In genomic region chr6:136920216-136920857, GRCh38 we compare ENCODE assay signal across 10 cellular contexts. TPM values are rescaled to one million over a fixed set of nuclear protein-coding genes. Genes with fewer than 3 reads are reported as not detected.
DNase-seq lines count a peak whose midpoint lies in the region; ATAC-seq and TF ChIP-seq lines count a peak whose summit lies in the region.
"Had no signal": no experiment of that assay in that cellular context is flagged by ENCODE, and none has a peak within 500 bp of the region (broad histone marks: within the 10 kb centered on the region; RNA-seq: fewer than 3 reads in every experiment).

No MANE protein-coding gene starts in this region.

- H3K4me1 ChIP-seq in osteoblast (ENCODE audit: insufficient read depth, low read length) = peaks cover 11% of the 10 kb centered on the region

- no peaks in the 10 kb centered on the region for H3K9me3 ChIP-seq in osteoblast (ENCODE audit: low read depth, low read length)
- H3K9me3 ChIP-seq in WERI-Rb-1 (ENCODE audit: severe bottlenecking) = no peaks in the 10 kb centered on the region

- H3K36me3 Mint-ChIP-seq in dendritic cell treated with granulocyte-macrophage colony-stimulating factor and Interleukin-4, amounts not matched to agents 40 ng/mL and 50 ng/mL, for 4 days (ENCODE audit: low read depth) = no peaks in the 10 kb centered on the region

- H3K27me3 Mint-ChIP-seq in dendritic cell treated with granulocyte-macrophage colony-stimulating factor and Interleukin-4, amounts not matched to agents 40 ng/mL and 50 ng/mL, for 4 days = peaks cover 64% of the 10 kb centered on the region

- DNase-seq in ELF-1 (ENCODE audit: low read depth, low spot score) (peak; percentile 27), KG1 (lab: John Stamatoyannopoulos, UW) (peak; percentile 45), osteoblast (ENCODE audit: insufficient read length, low spot score, missing footprints) (peak; percentile 76), WERI-Rb-1 (no peak), NCI-H128 (lab: John Stamatoyannopoulos, UW; ENCODE audit: unreplicated experiment) (no peak)

- intact Hi-C loops in dendritic cell treated with granulocyte-macrophage colony-stimulating factor and Interleukin-4, amounts not matched to agents 40 ng/mL and 50 ng/mL, for 4 days (cut with micrococcal nuclease) = loop anchor here (10.0 kb wide), 1 partner anchor 276 kb away; no protein-coding TSS in a partner anchor

- H3K27me3 ChIP-seq in osteoblast (ENCODE audit: insufficient read depth, low read length) (peaks cover 63% of the 10 kb centered on the region), WERI-Rb-1 (ENCODE audit: insufficient read depth, low read depth, severe bottlenecking) (no peaks in the 10 kb centered on the region)

- H3K4me3 ChIP-seq in osteoblast (ENCODE audit: insufficient read depth, low read length) = peak overlapping the region; percentile 66
- H3K4me3 ChIP-seq in WERI-Rb-1 (ENCODE audit: low read depth, low read length) = no peak overlapping the region

- H3K4me1 Mint-ChIP-seq in dendritic cell treated with granulocyte-macrophage colony-stimulating factor and Interleukin-4, amounts not matched to agents 40 ng/mL and 50 ng/mL, for 4 days (ENCODE audit: low read depth) = peaks cover 35% of the 10 kb centered on the region

- H4K20me1 ChIP-seq in osteoblast (ENCODE audit: insufficient read depth, low read length) = no peaks in the 10 kb centered on the region

- no peak overlapping the region for H2AFZ ChIP-seq in osteoblast (ENCODE audit: low read length)

- TF ChIP-seq CTCF in osteoblast (IDR thresholded peaks at IDR 0.05; ENCODE audit: extremely low read depth, low read depth, low read length) = no peak
- no peak for TF ChIP-seq CTCF in WERI-Rb-1 (IDR thresholded peaks at IDR 0.05; ENCODE audit: low read depth, low read length)

- H3K27ac ChIP-seq in osteoblast (ENCODE audit: low read depth, low read length) (no peak overlapping the region), WERI-Rb-1 (no peak overlapping the region)
- H3K27ac ChIP-seq: KMS-11, VCaP had no signal

- H3K9me3 Mint-ChIP-seq in dendritic cell treated with granulocyte-macrophage colony-stimulating factor and Interleukin-4, amounts not matched to agents 40 ng/mL and 50 ng/mL, for 4 days = no peaks in the 10 kb centered on the region

- H3K4me2 ChIP-seq in osteoblast (ENCODE audit: insufficient read depth, low read length) = peak overlapping the region; percentile 85

- H3K27ac Mint-ChIP-seq in dendritic cell treated with granulocyte-macrophage colony-stimulating factor and Interleukin-4, amounts not matched to agents 40 ng/mL and 50 ng/mL, for 4 days = no peak overlapping the region

- H3K36me3 ChIP-seq in osteoblast (ENCODE audit: insufficient read depth, low read length) = no peaks in the 10 kb centered on the region
- no peaks in the 10 kb centered on the region for H3K36me3 ChIP-seq in WERI-Rb-1

- ATAC-seq in HG03280 (IDR thresholded peaks at IDR 0.05; ENCODE audit: unreplicated experiment) = no peak
- no peak for ATAC-seq in HG03196 (IDR thresholded peaks at IDR 0.05; ENCODE audit: unreplicated experiment)

- H3K79me2 ChIP-seq in osteoblast (ENCODE audit: insufficient read depth, low read length) = no peaks in the 10 kb centered on the region

- H3K4me3 Mint-ChIP-seq in dendritic cell treated with granulocyte-macrophage colony-stimulating factor and Interleukin-4, amounts not matched to agents 40 ng/mL and 50 ng/mL, for 4 days = peak overlapping the region; percentile 85

RNA-seq across cellular contexts. Expression of gene SLC35D3, which starts 1.8 kb away (rescaled TPM):
- total RNA-seq in osteoblast = not detected in 2 replicates

Comparison
In these comparisons a context has a peak if more than half of its experiments do, and no peak if none do; other contexts are left out.
1. DNase-seq: peak in ELF-1 (single experiment), KG1 (single experiment) and osteoblast (single experiment); none in WERI-Rb-1 (single experiment) and NCI-H128 (single experiment).